Comparison of ENCODE assay signal across 21 cellular contexts in the genomic region with DNA sequence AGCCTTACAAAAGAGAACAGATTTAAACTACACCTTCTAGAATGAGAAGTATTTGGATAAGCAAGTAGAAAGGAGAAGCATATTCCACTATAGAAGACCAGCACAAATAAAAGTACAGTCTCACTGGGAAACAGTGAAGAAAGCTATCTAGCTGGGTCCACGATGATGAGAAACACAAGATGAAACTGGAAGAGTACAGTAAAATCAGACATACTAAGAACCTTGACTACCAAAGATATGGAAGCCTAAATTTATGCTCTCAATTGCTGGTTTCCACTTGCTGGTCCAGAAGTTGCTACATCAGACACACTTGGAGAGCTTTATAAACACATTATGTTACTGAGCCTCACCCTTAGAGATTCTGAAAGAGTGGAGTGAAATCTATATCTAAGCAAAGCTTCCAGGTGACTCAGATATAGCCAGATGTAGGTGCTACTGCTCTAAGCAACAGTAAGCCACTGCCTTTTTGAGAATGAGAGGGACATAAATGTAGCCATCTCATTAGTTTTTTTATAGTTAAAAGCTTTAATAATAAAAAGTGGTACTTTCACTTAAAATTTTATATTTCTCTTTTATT.
DNase-seq lines count a peak whose midpoint lies in the region; ATAC-seq, FAIRE-seq and TF ChIP-seq lines count a peak whose summit lies in the region.
"Had no signal": no experiment of that assay in that cellular context is flagged by ENCODE, and none has a peak within 500 bp of the region (broad histone marks: within the 10 kb centered on the region; RNA-seq: fewer than 3 reads in every experiment).

No MANE protein-coding gene starts in this region.

- no peaks in the 10 kb centered on the region for H3K9me3 Mint-ChIP-seq in WTC11
- H3K9me3 Mint-ChIP-seq: naive thymus-derived CD4-positive, alpha-beta T cell had no signal

- TF ChIP-seq CTCF in WTC11 (IDR thresholded peaks at IDR 0.05) = no peak
- no peak for TF ChIP-seq CTCF in D721Med (IDR thresholded peaks at IDR 0.05; ENCODE audit: insufficient read depth, missing control alignments)

- FAIRE-seq in D721Med (lab: Jason Lieb, UNC) = no peak
- FAIRE-seq: H1, kidney had no signal

- peak; percentile 1 for DNase-seq in DMS 273 (lab: John Stamatoyannopoulos, UW; ENCODE audit: unreplicated experiment)
- no peak for DNase-seq in DMS 273 treated with DMSO at 0.1 percent for 48 hours (lab: John Stamatoyannopoulos, UW)
- DNase-seq in WTC11 (ENCODE audit: low spot score) = no peak
- DNase-seq in iris pigment epithelial cell (ENCODE audit: low read depth) = peak; percentile 48
- no peak for DNase-seq in NCI-H82 treated with DMSO at 0.1 percent for 48 hours (lab: John Stamatoyannopoulos, UW; ENCODE audit: unreplicated experiment)
- no peak for DNase-seq in D721Med (ENCODE audit: insufficient read length, low spot score)
- no peak for DNase-seq in stimulated activated CD4-positive, alpha-beta T cell treated with anti-CD3 and anti-CD28 coated beads, Interleukin-12 subunit alpha, Interleukin-12 subunit beta, amount 100 ng/mL, for 4 hours
- DNase-seq: activated CD4-positive, CD25-positive, alpha-beta regulatory T cell; activated effector memory CD4-positive, alpha-beta T cell treated with Interleukin-2 at 50 U/mL for 16 hours; AML-193; aorta; COR-L47; effector memory CD4-positive, alpha-beta T cell; kidney; naive thymus-derived CD4-positive, alpha-beta T cell; NCI-H1417; SIG-M5; stimulated activated CD4-positive, alpha-beta T cell treated with anti-CD3 and anti-CD28 coated beads, Interleukin-1b, Interleukin-23, amount 100 ng/mL, for 48 hours; upper lobe of right lung had no signal

- no peaks in the 10 kb centered on the region for H3K27me3 Mint-ChIP-seq in WTC11 (ENCODE audit: low read depth)
- H3K27me3 Mint-ChIP-seq: naive thymus-derived CD4-positive, alpha-beta T cell had no signal

- H3K27ac Mint-ChIP-seq in WTC11 = peak overlapping the region; percentile 51; the same call in 1 of the 2 replicates

- no peak overlapping the region for H3K4me3 Mint-ChIP-seq in WTC11

- H3K4me1 Mint-ChIP-seq in WTC11 = peaks cover 18% of the 10 kb centered on the region

- ATAC-seq in GM21390 (IDR thresholded peaks at IDR 0.05; ENCODE audit: unreplicated experiment) = peak; percentile 61
- ATAC-seq in WTC11 = no peak
- ATAC-seq: naive thymus-derived CD4-positive, alpha-beta T cell; upper lobe of right lung had no signal

- POLR2A ChIA-PET in WTC11 (lab: Charles Lee) = no interaction called here

- peaks cover 2% of the 10 kb centered on the region; the same call in 1 of the 2 replicates for H3K36me3 Mint-ChIP-seq in WTC11

- CTCF ChIA-PET in WTC11 (lab: Charles Lee) = no interaction called here

TF ChIP-seq in WTC11, 78 proteins besides CTCF, POLR2A, EP300 and RAD21:
- TF ChIP-seq, protein P1, sequence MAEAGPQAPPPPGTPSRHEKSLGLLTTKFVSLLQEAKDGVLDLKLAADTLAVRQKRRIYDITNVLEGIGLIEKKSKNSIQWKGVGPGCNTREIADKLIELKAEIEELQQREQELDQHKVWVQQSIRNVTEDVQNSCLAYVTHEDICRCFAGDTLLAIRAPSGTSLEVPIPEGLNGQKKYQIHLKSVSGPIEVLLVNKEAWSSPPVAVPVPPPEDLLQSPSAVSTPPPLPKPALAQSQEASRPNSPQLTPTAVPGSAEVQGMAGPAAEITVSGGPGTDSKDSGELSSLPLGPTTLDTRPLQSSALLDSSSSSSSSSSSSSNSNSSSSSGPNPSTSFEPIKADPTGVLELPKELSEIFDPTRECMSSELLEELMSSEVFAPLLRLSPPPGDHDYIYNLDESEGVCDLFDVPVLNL (CRISPR knock-in tag; IDR thresholded peaks at IDR 0.05; ENCODE audit: borderline replicate concordance, low read depth) = no peak
- TF ChIP-seq, protein P2, sequence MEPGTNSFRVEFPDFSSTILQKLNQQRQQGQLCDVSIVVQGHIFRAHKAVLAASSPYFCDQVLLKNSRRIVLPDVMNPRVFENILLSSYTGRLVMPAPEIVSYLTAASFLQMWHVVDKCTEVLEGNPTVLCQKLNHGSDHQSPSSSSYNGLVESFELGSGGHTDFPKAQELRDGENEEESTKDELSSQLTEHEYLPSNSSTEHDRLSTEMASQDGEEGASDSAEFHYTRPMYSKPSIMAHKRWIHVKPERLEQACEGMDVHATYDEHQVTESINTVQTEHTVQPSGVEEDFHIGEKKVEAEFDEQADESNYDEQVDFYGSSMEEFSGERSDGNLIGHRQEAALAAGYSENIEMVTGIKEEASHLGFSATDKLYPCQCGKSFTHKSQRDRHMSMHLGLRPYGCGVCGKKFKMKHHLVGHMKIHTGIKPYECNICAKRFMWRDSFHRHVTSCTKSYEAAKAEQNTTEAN (CRISPR knock-in tag; IDR thresholded peaks at IDR 0.05) = no peak
- TF ChIP-seq, protein P3, sequence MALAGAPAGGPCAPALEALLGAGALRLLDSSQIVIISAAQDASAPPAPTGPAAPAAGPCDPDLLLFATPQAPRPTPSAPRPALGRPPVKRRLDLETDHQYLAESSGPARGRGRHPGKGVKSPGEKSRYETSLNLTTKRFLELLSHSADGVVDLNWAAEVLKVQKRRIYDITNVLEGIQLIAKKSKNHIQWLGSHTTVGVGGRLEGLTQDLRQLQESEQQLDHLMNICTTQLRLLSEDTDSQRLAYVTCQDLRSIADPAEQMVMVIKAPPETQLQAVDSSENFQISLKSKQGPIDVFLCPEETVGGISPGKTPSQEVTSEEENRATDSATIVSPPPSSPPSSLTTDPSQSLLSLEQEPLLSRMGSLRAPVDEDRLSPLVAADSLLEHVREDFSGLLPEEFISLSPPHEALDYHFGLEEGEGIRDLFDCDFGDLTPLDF (CRISPR knock-in tag; IDR thresholded peaks at IDR 0.05) = no peak
- TF ChIP-seq SOX15 (CRISPR knock-in tag; IDR thresholded peaks at IDR 0.05) (no peak), FOXJ3 (CRISPR knock-in tag; IDR thresholded peaks at IDR 0.05; ENCODE audit: borderline replicate concordance) (no peak), TEAD1 (CRISPR knock-in tag; IDR thresholded peaks at IDR 0.05) (no peak), GRHL2 (CRISPR knock-in tag; IDR thresholded peaks at IDR 0.05; ENCODE audit: insufficient replicate concordance, severe bottlenecking) (no peak), ZNF232 (CRISPR knock-in tag; IDR thresholded peaks at IDR 0.05) (no peak), ATF1 (CRISPR knock-in tag; IDR thresholded peaks at IDR 0.05) (no peak), PRRX2 (CRISPR knock-in tag; IDR thresholded peaks at IDR 0.05) (no peak), JAZF1 (CRISPR knock-in tag; IDR thresholded peaks at IDR 0.05) (no peak), TCF7 (CRISPR knock-in tag; IDR thresholded peaks at IDR 0.05; ENCODE audit: low read depth) (no peak)
- TF ChIP-seq, protein P4, sequence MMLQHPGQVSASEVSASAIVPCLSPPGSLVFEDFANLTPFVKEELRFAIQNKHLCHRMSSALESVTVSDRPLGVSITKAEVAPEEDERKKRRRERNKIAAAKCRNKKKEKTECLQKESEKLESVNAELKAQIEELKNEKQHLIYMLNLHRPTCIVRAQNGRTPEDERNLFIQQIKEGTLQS (CRISPR knock-in tag; conservative IDR thresholded peaks at IDR 0.05) = no peak
- TF ChIP-seq, protein P5, sequence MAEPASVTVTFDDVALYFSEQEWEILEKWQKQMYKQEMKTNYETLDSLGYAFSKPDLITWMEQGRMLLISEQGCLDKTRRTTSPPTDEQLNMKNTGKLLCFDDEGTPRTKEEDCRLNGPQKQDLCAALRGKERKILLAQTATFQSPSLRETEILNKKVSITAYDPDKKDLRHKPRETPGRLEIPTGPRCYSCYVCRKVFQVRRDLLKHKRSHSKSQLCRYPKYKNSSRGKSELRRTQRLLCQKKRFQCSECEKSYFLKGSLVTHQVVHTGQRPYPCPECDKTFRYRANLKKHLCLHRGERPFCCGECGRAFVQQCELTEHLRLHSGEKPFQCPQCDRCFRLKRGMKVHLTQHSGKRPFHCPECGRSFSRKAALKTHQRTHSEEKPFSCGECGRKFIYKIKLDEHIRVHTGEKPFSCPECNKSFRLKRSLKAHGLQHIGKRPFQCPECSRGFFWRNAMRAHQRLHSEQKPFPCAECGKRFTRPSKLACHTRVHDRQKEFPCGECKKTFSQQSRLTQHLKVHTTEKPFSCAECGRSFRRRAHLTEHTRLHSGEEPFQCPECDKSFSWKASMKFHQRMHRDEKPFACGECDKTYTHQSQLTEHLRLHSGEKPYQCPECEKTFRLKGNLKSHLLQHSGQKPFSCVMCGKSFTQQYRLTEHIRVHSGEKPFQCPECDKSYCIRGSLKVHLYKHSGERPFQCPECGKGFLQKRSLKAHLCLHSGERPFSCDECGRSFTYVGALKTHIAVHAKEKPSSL (CRISPR knock-in tag; conservative IDR thresholded peaks at IDR 0.05) = no peak
- TF ChIP-seq, protein P6, sequence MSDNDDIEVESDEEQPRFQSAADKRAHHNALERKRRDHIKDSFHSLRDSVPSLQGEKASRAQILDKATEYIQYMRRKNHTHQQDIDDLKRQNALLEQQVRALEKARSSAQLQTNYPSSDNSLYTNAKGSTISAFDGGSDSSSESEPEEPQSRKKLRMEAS (CRISPR knock-in tag; IDR thresholded peaks at IDR 0.05) = no peak
- TF ChIP-seq, protein P7, sequence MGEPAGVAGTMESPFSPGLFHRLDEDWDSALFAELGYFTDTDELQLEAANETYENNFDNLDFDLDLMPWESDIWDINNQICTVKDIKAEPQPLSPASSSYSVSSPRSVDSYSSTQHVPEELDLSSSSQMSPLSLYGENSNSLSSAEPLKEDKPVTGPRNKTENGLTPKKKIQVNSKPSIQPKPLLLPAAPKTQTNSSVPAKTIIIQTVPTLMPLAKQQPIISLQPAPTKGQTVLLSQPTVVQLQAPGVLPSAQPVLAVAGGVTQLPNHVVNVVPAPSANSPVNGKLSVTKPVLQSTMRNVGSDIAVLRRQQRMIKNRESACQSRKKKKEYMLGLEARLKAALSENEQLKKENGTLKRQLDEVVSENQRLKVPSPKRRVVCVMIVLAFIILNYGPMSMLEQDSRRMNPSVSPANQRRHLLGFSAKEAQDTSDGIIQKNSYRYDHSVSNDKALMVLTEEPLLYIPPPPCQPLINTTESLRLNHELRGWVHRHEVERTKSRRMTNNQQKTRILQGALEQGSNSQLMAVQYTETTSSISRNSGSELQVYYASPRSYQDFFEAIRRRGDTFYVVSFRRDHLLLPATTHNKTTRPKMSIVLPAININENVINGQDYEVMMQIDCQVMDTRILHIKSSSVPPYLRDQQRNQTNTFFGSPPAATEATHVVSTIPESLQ (CRISPR knock-in tag; IDR thresholded peaks at IDR 0.05) = no peak
TF ChIP-seq in WTC11: peak in this region for 0.

Comparison
In these comparisons a context has a peak if more than half of its experiments do, and no peak if none do; other contexts are left out.
1. DNase-seq: peak in DMS 273 (single experiment) and iris pigment epithelial cell (single experiment); none in DMS 273 treated with DMSO at 0.1 percent for 48 hours (single experiment), WTC11 (single experiment), NCI-H82 treated with DMSO at 0.1 percent for 48 hours (single experiment), D721Med (single experiment) and stimulated activated CD4-positive, alpha-beta T cell treated with anti-CD3 and anti-CD28 coated beads, Interleukin-12 subunit alpha, Interleukin-12 subunit beta, amount 100 ng/mL, for 4 hours (single experiment).